ENCODE assay signal across 18 cellular contexts in the genomic region with DNA sequence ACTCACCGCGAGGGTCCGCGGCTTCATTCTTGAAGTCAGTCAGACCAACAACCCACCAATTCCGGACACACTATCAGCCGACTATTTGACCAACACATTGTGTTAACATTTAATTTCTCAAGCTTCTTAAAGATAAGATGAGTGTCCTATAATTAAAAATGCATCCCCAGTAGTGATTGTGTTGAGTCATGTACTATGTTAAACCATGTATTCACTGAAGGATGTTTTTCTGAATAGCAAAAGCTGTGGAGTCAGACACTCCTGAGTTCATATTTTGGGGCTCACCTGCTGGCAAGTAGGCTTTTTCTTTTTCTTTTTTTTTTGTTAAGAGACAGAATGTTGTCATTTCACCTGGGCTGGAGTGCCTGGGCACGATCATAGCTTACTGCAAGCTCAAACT.
"Had no signal": no experiment of that assay in that cellular context is flagged by ENCODE, and none has a peak within 500 bp of the region (broad histone marks: within the 10 kb centered on the region; RNA-seq: fewer than 3 reads in every experiment).

No MANE protein-coding gene starts in this region.

- H3K27me3 ChIP-seq: colonic mucosa, dorsolateral prefrontal cortex, esophagus muscularis mucosa, foreskin keratinocyte, gastroesophageal sphincter, heart right ventricle, left lung had no signal

- H3K9me3 ChIP-seq: colonic mucosa, esophagus muscularis mucosa, gastroesophageal sphincter, heart right ventricle, lower lobe of right lung, mucosa of descending colon had no signal

- H3K4me3 ChIP-seq: colonic mucosa, dorsolateral prefrontal cortex, esophagus muscularis mucosa, gastroesophageal sphincter, heart right ventricle, left lung, lower lobe of right lung, mucosa of descending colon had no signal

- H3K27ac Mint-ChIP-seq: mesothelial cell of epicardium had no signal

- H3K36me3 Mint-ChIP-seq: mesothelial cell of epicardium had no signal

- H3K27ac ChIP-seq: colonic mucosa, dorsolateral prefrontal cortex, esophagus muscularis mucosa, foreskin keratinocyte, gastroesophageal sphincter, left lung, lower lobe of right lung had no signal

- H3K4me1 Mint-ChIP-seq: mesothelial cell of epicardium had no signal

- H3K4me1 ChIP-seq: colonic mucosa, esophagus muscularis mucosa, foreskin keratinocyte, gastroesophageal sphincter, left lung, lower lobe of right lung had no signal

- ATAC-seq: foreskin keratinocyte, gastroesophageal sphincter, left lung, lower lobe of right lung, mucosa of descending colon had no signal

- H3K4me3 Mint-ChIP-seq: mesothelial cell of epicardium had no signal

- DNase-seq: cerebellar nuclear complex; colonic mucosa; cortex of kidney; dermis blood vessel endothelial cell; dorsolateral prefrontal cortex; effector CD4-positive, alpha-beta T cell; effector memory CD4-positive, alpha-beta T cell; foreskin keratinocyte; heart right ventricle; hippocampal formation; left cardiac atrium; left lung; lower lobe of right lung; mesenchymal stem cell; mucosa of descending colon had no signal

- H3K36me3 ChIP-seq: colonic mucosa, esophagus muscularis mucosa, gastroesophageal sphincter, heart right ventricle, left lung, lower lobe of right lung had no signal
